Comparison of ENCODE assay signal across 20 cellular contexts in the genomic region with DNA sequence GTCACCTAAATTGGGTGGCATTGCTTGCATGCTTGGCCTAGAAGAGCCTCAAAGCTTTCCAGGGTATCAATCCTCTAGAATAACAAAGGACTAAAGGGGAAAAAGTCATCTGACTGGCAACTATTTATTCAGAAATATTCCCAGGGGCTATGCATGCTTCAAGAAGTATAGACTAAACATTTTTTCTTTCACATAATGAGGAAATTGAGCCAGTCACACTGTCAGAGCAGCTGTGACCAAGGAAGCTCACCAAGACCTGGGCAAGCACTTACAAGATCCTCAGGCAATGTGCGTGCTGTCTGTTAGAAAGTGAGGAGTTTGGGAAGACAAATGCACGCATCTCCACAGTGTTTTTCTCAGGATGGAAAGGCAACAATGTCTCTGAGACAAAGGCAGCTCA.
"Had no signal": no experiment of that assay in that cellular context is flagged by ENCODE, and none has a peak within 500 bp of the region (broad histone marks: within the 10 kb centered on the region; RNA-seq: fewer than 3 reads in every experiment).

No MANE protein-coding gene starts in this region.

- H3K9me3 Mint-ChIP-seq: activated naive CD8-positive, alpha-beta T cell treated with anti-CD3 and anti-CD28 coated beads, Interleukin-2, amount 10 ng/mL, durations not matched to agents 7 days and 5 days had no signal

- H3K4me3 ChIP-seq: body of pancreas, lower lobe of right lung, mucosa of descending colon, sigmoid colon, transverse colon had no signal

- DNase-seq: activated CD8-positive, alpha-beta memory T cell treated with anti-CD3 and anti-CD28 coated beads for 24 hours; activated CD8-positive, alpha-beta memory T cell treated with anti-CD3 and anti-CD28 coated beads, Interleukin-2, amount 50 U/mL, for 48 hours; activated effector memory CD4-positive, alpha-beta T cell treated with Interleukin-2 at 50 U/mL for 16 hours; activated naive CD4-positive, alpha-beta T cell treated with anti-CD3 and anti-CD28 coated beads for 36 hours; activated naive CD8-positive, alpha-beta T cell treated with anti-CD3 and anti-CD28 coated beads, Interleukin-2, amount 10 ng/mL, durations not matched to agents 7 days and 5 days; activated T-cell treated with anti-CD3 and anti-CD28 coated beads, Interleukin-2, amount 50 U/mL, for 48 hours; amygdala; body of pancreas; effector CD4-positive, alpha-beta T cell; lower lobe of right lung; mesendoderm; mucosa of descending colon; retina; sigmoid colon; stimulated activated CD4-positive, alpha-beta T cell treated with anti-CD3 and anti-CD28 coated beads, Interleukin-2, amount 100 ng/mL, for 48 hours; stimulated activated CD8-positive, alpha-beta memory T cell treated with anti-CD3 and anti-CD28 coated beads, Interleukin-4, amount 100 ng/mL, for 48 hours; stimulated activated naive B cell treated with anti-CD40 and anti-IgM and Interleukin-4, amounts not matched to agents 10 μg/mL and 1 μg/mL and 100 μg/mL, for 72 hours; transverse colon had no signal

- H3K4me1 ChIP-seq: sigmoid colon, transverse colon had no signal

- H3K27ac Mint-ChIP-seq: activated naive CD4-positive, alpha-beta T cell treated with anti-CD3 and anti-CD28 coated beads for 36 hours; activated naive CD8-positive, alpha-beta T cell treated with anti-CD3 and anti-CD28 coated beads, Interleukin-2, amount 10 ng/mL, durations not matched to agents 7 days and 5 days; dendritic cell treated with granulocyte-macrophage colony-stimulating factor and Interleukin-4, amounts not matched to agents 40 ng/mL and 50 ng/mL, for 4 days; stimulated activated naive B cell treated with anti-CD40 and anti-IgM and Interleukin-4, amounts not matched to agents 10 μg/mL and 1 μg/mL and 100 μg/mL, for 72 hours had no signal

- H3K27me3 Mint-ChIP-seq: activated naive CD8-positive, alpha-beta T cell treated with anti-CD3 and anti-CD28 coated beads, Interleukin-2, amount 10 ng/mL, durations not matched to agents 7 days and 5 days; dendritic cell treated with granulocyte-macrophage colony-stimulating factor and Interleukin-4, amounts not matched to agents 40 ng/mL and 50 ng/mL, for 4 days; stimulated activated naive B cell treated with anti-CD40 and anti-IgM and Interleukin-4, amounts not matched to agents 10 μg/mL and 1 μg/mL and 100 μg/mL, for 72 hours had no signal

- H3K9me3 ChIP-seq: body of pancreas, mucosa of descending colon, sigmoid colon, transverse colon had no signal

- H3K27me3 ChIP-seq: body of pancreas, sigmoid colon, transverse colon had no signal

- H3K36me3 ChIP-seq: lower lobe of right lung, sigmoid colon, transverse colon had no signal

- H3K27ac ChIP-seq: lower lobe of right lung, sigmoid colon, transverse colon had no signal

- ATAC-seq: body of pancreas; left lobe of liver; lower lobe of right lung; mucosa of descending colon; stimulated activated naive B cell treated with anti-CD40 and anti-IgM and Interleukin-4, amounts not matched to agents 10 μg/mL and 1 μg/mL and 100 μg/mL, for 72 hours had no signal

- H3K4me1 Mint-ChIP-seq: activated naive CD8-positive, alpha-beta T cell treated with anti-CD3 and anti-CD28 coated beads, Interleukin-2, amount 10 ng/mL, durations not matched to agents 7 days and 5 days had no signal

- H3K36me3 Mint-ChIP-seq: activated naive CD8-positive, alpha-beta T cell treated with anti-CD3 and anti-CD28 coated beads, Interleukin-2, amount 10 ng/mL, durations not matched to agents 7 days and 5 days; stimulated activated naive B cell treated with anti-CD40 and anti-IgM and Interleukin-4, amounts not matched to agents 10 μg/mL and 1 μg/mL and 100 μg/mL, for 72 hours had no signal

- H3K4me3 Mint-ChIP-seq: activated naive CD4-positive, alpha-beta T cell treated with anti-CD3 and anti-CD28 coated beads for 36 hours; activated naive CD8-positive, alpha-beta T cell treated with anti-CD3 and anti-CD28 coated beads, Interleukin-2, amount 10 ng/mL, durations not matched to agents 7 days and 5 days; dendritic cell treated with granulocyte-macrophage colony-stimulating factor and Interleukin-4, amounts not matched to agents 40 ng/mL and 50 ng/mL, for 4 days; stimulated activated naive B cell treated with anti-CD40 and anti-IgM and Interleukin-4, amounts not matched to agents 10 μg/mL and 1 μg/mL and 100 μg/mL, for 72 hours had no signal
